In genomic region chr2:108612153-108612513, GRCh38 we compare ENCODE assay signal across 8 cellular contexts.
A peak's percentile ranks its signal among the peaks of the same experiment; 100 is the strongest.
DNase-seq lines count a peak whose midpoint lies in the region; ATAC-seq and TF ChIP-seq lines count a peak whose summit lies in the region.

No MANE protein-coding gene starts in this region.

- peaks cover 9% of the 10 kb centered on the region for H3K36me3 Mint-ChIP-seq in activated CD4-positive, alpha-beta memory T cell treated with anti-CD3 and anti-CD28 coated beads, Interleukin-2, amount 10 ng/mL, durations not matched to agents 7 days and 5 days (ENCODE audit: low read depth)
- H3K36me3 Mint-ChIP-seq in naive thymus-derived CD8-positive, alpha-beta T cell, result no peaks in the 10 kb centered on the region

- TF ChIP-seq CTCF in AG10803 (conservative IDR thresholded peaks at IDR 0.05; ENCODE audit: low read length), result no peak

- CTCF ChIA-PET in activated CD4-positive, alpha-beta memory T cell treated with anti-CD3 and anti-CD28 coated beads, Interleukin-2, amount 10 ng/mL, durations not matched to agents 7 days and 5 days (lab: Charles Lee), result interaction anchor here (1.3 to 22.2 kb wide), 4 partner anchors 11 to 28 kb away, joined by 3 to 365 read pairs (median 38); no protein-coding TSS in a partner anchor
- CTCF ChIA-PET in HEK293T (lab: Yijun Ruan, JAX), result interaction anchor here (0.6 to 8.3 kb wide), 2 partner anchors 23 to 103 kb away, joined by 3 to 85 read pairs; no protein-coding TSS in a partner anchor

- no peaks in the 10 kb centered on the region for H3K27me3 Mint-ChIP-seq in activated CD4-positive, alpha-beta memory T cell treated with anti-CD3 and anti-CD28 coated beads, Interleukin-2, amount 10 ng/mL, durations not matched to agents 7 days and 5 days
- H3K27me3 Mint-ChIP-seq in naive thymus-derived CD8-positive, alpha-beta T cell, result no peaks in the 10 kb centered on the region

- peak overlapping the region; percentile 62 for H3K4me3 Mint-ChIP-seq in activated CD4-positive, alpha-beta memory T cell treated with anti-CD3 and anti-CD28 coated beads, Interleukin-2, amount 10 ng/mL, durations not matched to agents 7 days and 5 days
- H3K4me3 Mint-ChIP-seq in naive thymus-derived CD8-positive, alpha-beta T cell, result peak overlapping the region in 5 of 10 donors; percentile 2 to 68 (median 23)

- POLR2A ChIA-PET in activated CD4-positive, alpha-beta memory T cell treated with anti-CD3 and anti-CD28 coated beads, Interleukin-2, amount 10 ng/mL, durations not matched to agents 7 days and 5 days (lab: Charles Lee), result interaction anchor here (1.2 to 10.1 kb wide), 3 partner anchors 14 to 107 kb away, joined by 4 to 279 read pairs (median 52); partner anchors contain the start of gene RANBP2
- POLR2A ChIA-PET in naive thymus-derived CD8-positive, alpha-beta T cell (lab: Charles Lee), result no interaction called here
- POLR2A ChIA-PET in HEK293T (lab: Yijun Ruan, JAX), result no interaction called here

- peak; percentile 29 for DNase-seq in AG10803 (ENCODE audit: low read depth)
- peak; percentile 63 for DNase-seq in activated CD4-positive, alpha-beta memory T cell treated with anti-CD3 and anti-CD28 coated beads, Interleukin-2, amount 10 ng/mL, durations not matched to agents 7 days and 5 days
- DNase-seq in naive thymus-derived CD8-positive, alpha-beta T cell, result peak in 2 of 10 donors; percentile 16 to 27
- no peak for DNase-seq in SHP77 treated with DMSO at 0.1 percent for 48 hours (lab: John Stamatoyannopoulos, UW)
- no peak for DNase-seq in HEK293T (ENCODE audit: extremely low spot score)
- no peak for DNase-seq in AG08395 (ENCODE audit: low spot score)

- ATAC-seq in GM18873 (IDR thresholded peaks at IDR 0.05; ENCODE audit: low FRiP score, unreplicated experiment) (peak; percentile 72), HG03066 (IDR thresholded peaks at IDR 0.05; ENCODE audit: low read depth, unreplicated experiment) (peak; percentile 76)
- ATAC-seq in naive thymus-derived CD8-positive, alpha-beta T cell, result peak; percentile 54 to 64

- peak overlapping the region; percentile 86 for H3K27ac Mint-ChIP-seq in activated CD4-positive, alpha-beta memory T cell treated with anti-CD3 and anti-CD28 coated beads, Interleukin-2, amount 10 ng/mL, durations not matched to agents 7 days and 5 days
- H3K27ac Mint-ChIP-seq in naive thymus-derived CD8-positive, alpha-beta T cell, result peak overlapping the region in 4 of 10 donors; percentile 66 to 82 (median 80)

- no peak overlapping the region for H3K4me3 ChIP-seq in AG10803 (ENCODE audit: low read length)

- H3K9me3 Mint-ChIP-seq in activated CD4-positive, alpha-beta memory T cell treated with anti-CD3 and anti-CD28 coated beads, Interleukin-2, amount 10 ng/mL, durations not matched to agents 7 days and 5 days, result no peaks in the 10 kb centered on the region
- no peaks in the 10 kb centered on the region for H3K9me3 Mint-ChIP-seq in naive thymus-derived CD8-positive, alpha-beta T cell

- H3K4me1 Mint-ChIP-seq in activated CD4-positive, alpha-beta memory T cell treated with anti-CD3 and anti-CD28 coated beads, Interleukin-2, amount 10 ng/mL, durations not matched to agents 7 days and 5 days, result peaks cover 84% of the 10 kb centered on the region
- peaks cover 24 to 69% (median 35%) of the 10 kb centered on the region in 4 donors for H3K4me1 Mint-ChIP-seq in naive thymus-derived CD8-positive, alpha-beta T cell

TF ChIP-seq in HEK293T, 16 proteins besides CTCF, POLR2A, EP300 and RAD21:
- TF ChIP-seq CTBP1 (IDR thresholded peaks at IDR 0.05; ENCODE audit: borderline replicate concordance), result no peak
- no peak for TF ChIP-seq FOXK2 (IDR thresholded peaks at IDR 0.05)
- no peak for TF ChIP-seq SUZ12 (IDR thresholded peaks at IDR 0.05)
- TF ChIP-seq FOXA1 (IDR thresholded peaks at IDR 0.05), result no peak
- no peak for TF ChIP-seq PKNOX1 (IDR thresholded peaks at IDR 0.05)
- TF ChIP-seq ARNT (IDR thresholded peaks at IDR 0.05), result no peak
- TF ChIP-seq ZNF384 (IDR thresholded peaks at IDR 0.05), result no peak
- no peak for TF ChIP-seq FOXM1 (IDR thresholded peaks at IDR 0.05; ENCODE audit: borderline replicate concordance)
- no peak for TF ChIP-seq TARDBP (IDR thresholded peaks at IDR 0.05)
- no peak for TF ChIP-seq NFRKB (IDR thresholded peaks at IDR 0.05)
- TF ChIP-seq BHLHE40 (IDR thresholded peaks at IDR 0.05; ENCODE audit: borderline replicate concordance), result no peak
- no peak for TF ChIP-seq ELF4 (IDR thresholded peaks at IDR 0.05)
- TF ChIP-seq L3MBTL2 (conservative IDR thresholded peaks at IDR 0.05), result no peak
- TF ChIP-seq LEF1 (IDR thresholded peaks at IDR 0.05; ENCODE audit: borderline replicate concordance), result no peak
- TF ChIP-seq SP1 (IDR thresholded peaks at IDR 0.05), result no peak
- no peak for TF ChIP-seq HDGF (IDR thresholded peaks at IDR 0.05; ENCODE audit: borderline replicate concordance)

Comparison
In these comparisons a context has a peak if more than half of its experiments do, and no peak if none do; other contexts are left out.
1. DNase-seq: peak in AG10803 (single experiment) and activated CD4-positive, alpha-beta memory T cell treated with anti-CD3 and anti-CD28 coated beads, Interleukin-2, amount 10 ng/mL, durations not matched to agents 7 days and 5 days (single experiment); none in SHP77 treated with DMSO at 0.1 percent for 48 hours (single experiment), HEK293T (single experiment) and AG08395 (single experiment).
2. Peak in every context shown above with its lines, with median percentiles within 50 percentile points of each other: ATAC-seq.